ENCODE assay signal across 8 cellular contexts in genomic region chr1:25797939-25798338, GRCh38. TPM values are rescaled to one million over a fixed set of nuclear protein-coding genes. Genes with fewer than 3 reads are reported as not detected.
A peak's percentile ranks its signal among the peaks of the same experiment; 100 is the strongest.
DNase-seq lines count a peak whose midpoint lies in the region; ATAC-seq and TF ChIP-seq lines count a peak whose summit lies in the region.

No MANE protein-coding gene starts in this region.

- CTCF ChIA-PET in CD8-positive, alpha-beta T cell (lab: Charles Lee), result interaction anchor here (0.6 to 5.1 kb wide), 18 partner anchors 9 to 322 kb away, joined by 3 to 68 read pairs (median 4); partner anchors contain the start of gene LDLRAP1

- WGBS in adrenal gland, 4 donors, result 70 to 88% (median 73%) methylated on average over 1 to 8 of the region's 8 CpGs
- WGBS in lung, 2 donors, result 74 to 82% methylated on average over 8 of the region's 8 CpGs
- WGBS in prostate gland, result 83% methylated on average over 5 of the region's 8 CpGs

- H3K36me3 Mint-ChIP-seq in CD8-positive, alpha-beta T cell, result no peaks in the 10 kb centered on the region

- no peak for TF ChIP-seq CTCF in CD8-positive, alpha-beta T cell (IDR thresholded peaks at IDR 0.05)
- TF ChIP-seq CTCF in KMS-11 (conservative IDR thresholded peaks at IDR 0.05; ENCODE audit: low read depth, low read length), result peak; percentile 50
- peak in 5 of 6 experiments; percentile 41 to 52 (median 43) for TF ChIP-seq CTCF in adrenal gland (IDR thresholded peaks at IDR 0.05)
- TF ChIP-seq CTCF in lung (IDR thresholded peaks at IDR 0.05; ENCODE audit: control extremely low read depth, extremely low read depth), result peak; percentile 3
- peak in 2 of 4 experiments; percentile 34 to 40 for TF ChIP-seq CTCF in prostate gland (IDR thresholded peaks at IDR 0.05)

- no peaks in the 10 kb centered on the region for H4K20me1 ChIP-seq in KMS-11 (ENCODE audit: insufficient read depth)

- TF ChIP-seq POLR2A in adrenal gland (IDR thresholded peaks at IDR 0.05) (no peak), prostate gland (IDR thresholded peaks at IDR 0.05) (no peak)

- H3K9ac ChIP-seq in KMS-11, result no peak overlapping the region

- H2AFZ ChIP-seq in KMS-11 (ENCODE audit: low read depth), result no peak overlapping the region

- peak overlapping the region; percentile 97 for H3K27ac Mint-ChIP-seq in CD8-positive, alpha-beta T cell

- intact Hi-C loops in CD8-positive, alpha-beta T cell (cut with DNase I, micrococcal nuclease), result loop anchor here (1.0 to 5.0 kb wide), 5 partner anchors 43 to 296 kb away; partner anchors contain the start of gene MAN1C1 (in 1 of the 2)
- intact Hi-C loops in adrenal gland (cut with DNase I) (loop anchor here (2.0 to 10.0 kb wide), 3 partner anchors 93 to 186 kb away; no protein-coding TSS in a partner anchor), prostate gland (cut with DNase I) (loop anchor here (2.0 to 10.0 kb wide), 3 partner anchors 56 to 187 kb away; no protein-coding TSS in a partner anchor)

- no peaks in the 10 kb centered on the region for H3K9me3 ChIP-seq in CD8-positive, alpha-beta T cell (ENCODE audit: low read length)
- H3K9me3 ChIP-seq in adrenal gland (replicated peaks in 1 of 3) (no peaks in the 10 kb centered on the region), lung (ENCODE audit: control insufficient read depth in 2 of 2, insufficient read depth in 1 of 2, low read length in 1 of 2) (no peaks in the 10 kb centered on the region), prostate gland (no peaks in the 10 kb centered on the region)

- no peaks in the 10 kb centered on the region for H3K27me3 ChIP-seq in CD8-positive, alpha-beta T cell (ENCODE audit: insufficient read depth, low read length)
- H3K27me3 ChIP-seq in KMS-11 (ENCODE audit: insufficient read depth, low read depth) (no peaks in the 10 kb centered on the region), adrenal gland (no peaks in the 10 kb centered on the region), lung (ENCODE audit: control insufficient read depth, insufficient read depth) (no peaks in the 10 kb centered on the region), prostate gland (replicated peaks; ENCODE audit: insufficient read depth) (no peaks in the 10 kb centered on the region)

- peaks cover 62% of the 10 kb centered on the region for H3K4me1 ChIP-seq in CD8-positive, alpha-beta T cell (ENCODE audit: insufficient read depth, low read length)
- H3K4me1 ChIP-seq in KMS-11 (ENCODE audit: low read depth, poor library complexity, severe bottlenecking) (peaks cover 86% of the 10 kb centered on the region), adrenal gland (replicated peaks in 1 of 2) (peaks cover 0 to 28% of the 10 kb centered on the region in 2 donors), lung (ENCODE audit: control insufficient read depth in 2 of 2, insufficient read depth in 2 of 2, low read length in 2 of 2) (peaks cover 0 to 12% of the 10 kb centered on the region in 2 donors), prostate gland (replicated peaks) (peaks cover 26% of the 10 kb centered on the region)

- no peak overlapping the region for H3K4me2 ChIP-seq in KMS-11

- POLR2A ChIA-PET in CD8-positive, alpha-beta T cell (lab: Charles Lee), result interaction anchor here (1.4 to 2.5 kb wide), 4 partner anchors 23 to 229 kb away, joined by 4 to 8 read pairs (median 6); no protein-coding TSS in a partner anchor

- DNase-seq in CD8-positive, alpha-beta T cell, result peak in 2 of 7 experiments; percentile 29 to 42
- peak in 3 of 7 donors; percentile 50 to 65 (median 53) for DNase-seq in adrenal gland
- no peak for DNase-seq in lung (ENCODE audit: low spot score)
- DNase-seq in GM19238 (ENCODE audit: insufficient read length, low spot score), result no peak
- no peak for DNase-seq in prostate gland (ENCODE audit: low spot score)
- DNase-seq in activated T-cell treated with anti-CD3 and anti-CD28 coated beads, Interleukin-2, amount 50 U/mL, for 1 hour, result no peak
- no peak for DNase-seq in cerebellar nuclear complex (lab: John Stamatoyannopoulos, UW)

- peaks cover 77% of the 10 kb centered on the region for H3K4me1 Mint-ChIP-seq in CD8-positive, alpha-beta T cell (ENCODE audit: low read depth)

- no peaks in the 10 kb centered on the region for H3K27me3 Mint-ChIP-seq in CD8-positive, alpha-beta T cell (ENCODE audit: low read depth)

- peak overlapping the region; percentile 32 for H3K4me3 Mint-ChIP-seq in CD8-positive, alpha-beta T cell

- H3K36me3 ChIP-seq in CD8-positive, alpha-beta T cell (ENCODE audit: insufficient read depth, low read length), result no peaks in the 10 kb centered on the region
- no peaks in the 10 kb centered on the region for H3K36me3 ChIP-seq in KMS-11 (ENCODE audit: insufficient read depth)
- no peaks in the 10 kb centered on the region for H3K36me3 ChIP-seq in adrenal gland (replicated peaks in 1 of 2)
- H3K36me3 ChIP-seq in lung (ENCODE audit: control insufficient read depth in 2 of 2, insufficient read depth in 2 of 2, low read length in 2 of 2), result no peaks in the 10 kb centered on the region
- no peaks in the 10 kb centered on the region for H3K36me3 ChIP-seq in prostate gland

- H3K79me2 ChIP-seq in KMS-11 (ENCODE audit: insufficient read depth, low read depth), result no peaks in the 10 kb centered on the region

- ATAC-seq in CD8-positive, alpha-beta T cell, result no peak
- ATAC-seq in lung (ENCODE audit: insufficient read depth, low FRiP score), result no peak

- no peak overlapping the region for H3K4me3 ChIP-seq in CD8-positive, alpha-beta T cell (ENCODE audit: low read depth, low read length)
- H3K4me3 ChIP-seq in KMS-11 (IDR thresholded peaks at IDR 0.05; ENCODE audit: insufficient read depth, low read depth, low read length) (no peak overlapping the region), adrenal gland (no peak overlapping the region), lung (no peak overlapping the region), prostate gland (no peak overlapping the region)

- H3K9me3 Mint-ChIP-seq in CD8-positive, alpha-beta T cell, result no peaks in the 10 kb centered on the region

- H3K27ac ChIP-seq in CD8-positive, alpha-beta T cell (ENCODE audit: low read depth, low read length), result no peak overlapping the region
- H3K27ac ChIP-seq in KMS-11 (no peak overlapping the region), adrenal gland (no peak overlapping the region), lung (ENCODE audit: low read depth in 1 of 2, low read length in 1 of 2) (no peak overlapping the region), prostate gland (peak overlapping the region in 1 of 2 donors; percentile 25)

RNA-seq across cellular contexts. Expression of gene SELENON, which starts 2.1 kb away (rescaled TPM):
- 10 to 100 TPM; 18.9 to 20.2 TPM for total RNA-seq in CD8-positive, alpha-beta T cell
- total RNA-seq in adrenal gland (100 to 1,000 TPM in 1 of 8 donors, 10 to 100 TPM in 7; 25.1 to 105 (median 75.5) TPM), lung (10 to 100 TPM; 51.3 to 88.8 TPM), prostate gland (10 to 100 TPM; 89.7 to 90.0 TPM)
- polyA plus RNA-seq in adrenal gland (10 to 100 TPM; 35.6 to 75.9 (median 37.7) TPM), lung (10 to 100 TPM; 35.9 to 45.4 TPM)

RNA-seq across cellular contexts. Expression of gene MTFR1L, which starts 21.8 kb away (rescaled TPM):
- 10 to 100 TPM; 22.9 to 25.7 TPM for total RNA-seq in CD8-positive, alpha-beta T cell
- total RNA-seq in adrenal gland, result 100 to 1,000 TPM; 116 to 285 (median 184) TPM
- 100 to 1,000 TPM; 157 to 298 (median 284) TPM for polyA plus RNA-seq in adrenal gland
- 10 to 100 TPM; 35.9 to 43.6 TPM for total RNA-seq in lung
- polyA plus RNA-seq in lung, result 10 to 100 TPM; 35.4 to 40.9 TPM
- 100 to 1,000 TPM in 1 of 2 donors, 10 to 100 TPM in 1; 82.2 to 112 TPM for total RNA-seq in prostate gland
